Comparison of ENCODE assay signal across 1 cellular context in genomic region chr12:95492462-95492861, GRCh38.
A peak's percentile ranks its signal among the peaks of the same experiment; 100 is the strongest.
TF ChIP-seq lines count a peak whose summit lies in the region.

No MANE protein-coding gene starts in this region.

TF ChIP-seq in liver, 16 proteins besides CTCF, POLR2A, EP300 and RAD21:
- TF ChIP-seq REST (IDR thresholded peaks at IDR 0.05) (no peak), HNF4G (IDR thresholded peaks at IDR 0.05) (no peak), GABPA (IDR thresholded peaks at IDR 0.05 in 1 of 2, conservative IDR thresholded peaks at IDR 0.05 in 1 of 2) (no peak), HNF4A (conservative IDR thresholded peaks at IDR 0.05) (peak; percentile 12 to 29)
